In genomic region chr14:105092912-105093425, GRCh38 we compare ENCODE assay signal across 8 cellular contexts. TPM values are rescaled to one million over a fixed set of nuclear protein-coding genes. Genes with fewer than 3 reads are reported as not detected.
DNase-seq lines count a peak whose midpoint lies in the region; ATAC-seq and TF ChIP-seq lines count a peak whose summit lies in the region.

No MANE protein-coding gene starts in this region.

- no peaks in the 10 kb centered on the region for H3K36me3 Mint-ChIP-seq in WTC11
- peaks cover 2% of the 10 kb centered on the region for H3K36me3 Mint-ChIP-seq in chondrocyte (ENCODE audit: low read depth)

- H3K9me3 Mint-ChIP-seq in WTC11 (no peaks in the 10 kb centered on the region), chondrocyte (ENCODE audit: low read depth) (no peaks in the 10 kb centered on the region)

- CTCF ChIA-PET in WTC11 (lab: Charles Lee), result interaction anchor here (1.3 kb wide), 1 partner anchor 46 kb away, joined by 4 read pairs; no protein-coding TSS in a partner anchor

- H3K27ac Mint-ChIP-seq in WTC11 (no peak overlapping the region), chondrocyte (ENCODE audit: unreplicated experiment) (peak overlapping the region; percentile 93)

- H3K4me3 Mint-ChIP-seq in WTC11, result peak overlapping the region; percentile 79
- peak overlapping the region; percentile 80 for H3K4me3 Mint-ChIP-seq in chondrocyte (ENCODE audit: unreplicated experiment)

- peak overlapping the region; percentile 65; the same call in 1 of the 2 replicates for H3K4me3 ChIP-seq in GM08714 (ENCODE audit: low read length)

- peaks cover 16% of the 10 kb centered on the region; the same call in 1 of the 2 replicates for H3K4me1 Mint-ChIP-seq in WTC11
- peaks cover 45% of the 10 kb centered on the region for H3K4me1 Mint-ChIP-seq in chondrocyte (ENCODE audit: low read depth)

- POLR2A ChIA-PET in WTC11 (lab: Charles Lee), result no interaction called here

- peak; percentile 21 for ATAC-seq in HG03095 (IDR thresholded peaks at IDR 0.05; ENCODE audit: unreplicated experiment)
- no peak for ATAC-seq in WTC11
- ATAC-seq in left lobe of liver, result peak; percentile 3
- no peak for ATAC-seq in HG03457 (IDR thresholded peaks at IDR 0.05; ENCODE audit: unreplicated experiment)

- DNase-seq in WTC11 (ENCODE audit: low spot score) (no peak), chondrocyte (ENCODE audit: low spot score) (peak; percentile 82), left lobe of liver (ENCODE audit: low spot score) (no peak), NCI-H446 (lab: John Stamatoyannopoulos, UW) (no peak)
- DNase-seq in stimulated activated CD8-positive, alpha-beta memory T cell treated with anti-CD3 and anti-CD28 coated beads, Interleukin-12 subunit alpha, Interleukin-12 subunit beta, amount 100 ng/mL, for 4 hours (ENCODE audit: low read depth), result peak; percentile 59

- H3K27me3 Mint-ChIP-seq in WTC11 (ENCODE audit: low read depth) (peaks cover 55% of the 10 kb centered on the region), chondrocyte (ENCODE audit: low read depth) (no peaks in the 10 kb centered on the region)

- TF ChIP-seq CTCF in WTC11 (IDR thresholded peaks at IDR 0.05) (no peak), chondrocyte (IDR thresholded peaks at IDR 0.05) (no peak)

TF ChIP-seq in WTC11, 78 proteins besides CTCF, POLR2A, EP300 and RAD21:
- TF ChIP-seq ATF3 (CRISPR knock-in tag; conservative IDR thresholded peaks at IDR 0.05) (no peak), ZBTB43 (CRISPR knock-in tag; IDR thresholded peaks at IDR 0.05) (0 out of 2 replicates have a peak, but pooled peaks have one; percentile 26), ATF2 (CRISPR knock-in tag; IDR thresholded peaks at IDR 0.05; ENCODE audit: borderline replicate concordance, low read depth) (no peak)

RNA-seq across cellular contexts. Expression of gene GPR132, which starts 27.7 kb away (rescaled TPM):
- total RNA-seq in WTC11 (2021), result 0.09 to 0.13 TPM in 2 of 3 replicates, not detected in the other
- 0.23 to 0.48 TPM (median 0.30 TPM) in 3 replicates for total RNA-seq in chondrocyte
- total RNA-seq in left lobe of liver, result 0.40 TPM

Comparison
In these comparisons a context has a peak if more than half of its experiments do, and no peak if none do; other contexts are left out.
1. ATAC-seq: peak in HG03095 (single experiment) and left lobe of liver (single experiment); none in WTC11 (single experiment) and HG03457 (single experiment).
2. DNase-seq: peak in chondrocyte (single experiment) and stimulated activated CD8-positive, alpha-beta memory T cell treated with anti-CD3 and anti-CD28 coated beads, Interleukin-12 subunit alpha, Interleukin-12 subunit beta, amount 100 ng/mL, for 4 hours (single experiment); none in WTC11 (single experiment), left lobe of liver (single experiment) and NCI-H446 (0 of 2).